Comparison of ENCODE assay signal across 10 cellular contexts in genomic region chr11:12840871-12841516, GRCh38.
A peak's percentile ranks its signal among the peaks of the same experiment; 100 is the strongest.
DNase-seq lines count a peak whose midpoint lies in the region; ATAC-seq and TF ChIP-seq lines count a peak whose summit lies in the region.
"Had no signal": no experiment of that assay in that cellular context is flagged by ENCODE, and none has a peak within 500 bp of the region (broad histone marks: within the 10 kb centered on the region; RNA-seq: fewer than 3 reads in every experiment).

No MANE protein-coding gene starts in this region.

- H3K27ac Mint-ChIP-seq in MCF 10A (ENCODE audit: low read depth, unreplicated experiment) (peak overlapping the region; percentile 91), mesothelial cell of epicardium (peak overlapping the region; percentile 94)

- POLR2A ChIA-PET in MCF 10A (lab: Yijun Ruan, JAX) = interaction anchor here (0.6 to 5.5 kb wide), 17 partner anchors 9 to 410 kb away, joined by 3 to 49 read pairs (median 5); no protein-coding TSS in a partner anchor

- H3K36me3 Mint-ChIP-seq in MCF 10A (ENCODE audit: insufficient read depth, unreplicated experiment) (peaks cover 7% of the 10 kb centered on the region), mesothelial cell of epicardium (peaks cover 6% of the 10 kb centered on the region)

- CTCF ChIA-PET in MCF 10A (lab: Yijun Ruan, JAX) = interaction anchor here (0.9 to 2.1 kb wide), 8 partner anchors 11 to 162 kb away, joined by 3 to 11 read pairs (median 4); no protein-coding TSS in a partner anchor

- intact Hi-C loops in MCF 10A (cut with micrococcal nuclease) = no loop called here

- BruUV-seq in MCF 10A (replicated peaks; lab: Mats Ljungman, UMichigan) = no TSS peak

- no peak for TF ChIP-seq CTCF in MCF 10A (IDR thresholded peaks at IDR 0.05; ENCODE audit: unreplicated experiment)
- no peak for TF ChIP-seq CTCF in mesothelial cell of epicardium (IDR thresholded peaks at IDR 0.05; ENCODE audit: unreplicated experiment)

- no peak for ATAC-seq in HG02588 (IDR thresholded peaks at IDR 0.05; ENCODE audit: unreplicated experiment)

- H3K27me3 Mint-ChIP-seq in MCF 10A (ENCODE audit: insufficient read depth, unreplicated experiment) (no peaks in the 10 kb centered on the region), mesothelial cell of epicardium (ENCODE audit: low read depth) (no peaks in the 10 kb centered on the region)

- H3K4me1 Mint-ChIP-seq in MCF 10A (ENCODE audit: insufficient read depth, unreplicated experiment) (peaks cover 39% of the 10 kb centered on the region), mesothelial cell of epicardium (peaks cover 66% of the 10 kb centered on the region)

- peak; percentile 22 for DNase-seq in A172 (ENCODE audit: low spot score)
- peak; percentile 55 for DNase-seq in LHCN-M2 (ENCODE audit: low read depth)
- DNase-seq in MCF 10A (ENCODE audit: unreplicated experiment) = peak; percentile 58
- no peak for DNase-seq in mesothelial cell of epicardium (ENCODE audit: low spot score in 2 of 2, unreplicated experiment in 2 of 2)
- no peak for DNase-seq in amygdala (lab: John Stamatoyannopoulos, UW)
- DNase-seq in foreskin melanocyte = no peak
- DNase-seq in germinal center (ENCODE audit: low spot score) = no peak
- DNase-seq: midbrain, small intestine had no signal

- H3K9me3 Mint-ChIP-seq in MCF 10A (ENCODE audit: unreplicated experiment) = no peaks in the 10 kb centered on the region
- no peaks in the 10 kb centered on the region for H3K9me3 Mint-ChIP-seq in mesothelial cell of epicardium

- no peak overlapping the region for H3K4me3 Mint-ChIP-seq in MCF 10A (ENCODE audit: unreplicated experiment)
- no peak overlapping the region for H3K4me3 Mint-ChIP-seq in mesothelial cell of epicardium

Comparison
In these comparisons a context has a peak if more than half of its experiments do, and no peak if none do; other contexts are left out.
1. DNase-seq: peak in A172 (single experiment), LHCN-M2 (single experiment) and MCF 10A (single experiment); none in mesothelial cell of epicardium (0 of 2), amygdala (0 of 56), foreskin melanocyte (single experiment) and germinal center (single experiment).